8 cellular contexts compared by ENCODE assay signal in genomic region chr12:6532051-6532926, GRCh38. TPM values are rescaled to one million over a fixed set of nuclear protein-coding genes. Genes with fewer than 3 reads are reported as not detected.
DNase-seq lines count a peak whose midpoint lies in the region; ATAC-seq and TF ChIP-seq lines count a peak whose summit lies in the region.

No MANE protein-coding gene starts in this region.

- H3K9ac ChIP-seq in Karpas-422 (ENCODE audit: low read length): peak overlapping the region; percentile 96

- peaks cover 47% of the 10 kb centered on the region for H3K36me3 ChIP-seq in Karpas-422 (ENCODE audit: insufficient read depth, low read length)
- H3K36me3 ChIP-seq in upper lobe of left lung: peaks cover 18 to 59% (median 52%) of the 10 kb centered on the region in 4 donors

- peak overlapping the region; percentile 100 for H3K4me3 Mint-ChIP-seq in activated naive CD8-positive, alpha-beta T cell treated with anti-CD3 and anti-CD28 coated beads, Interleukin-2, amount 10 ng/mL, durations not matched to agents 7 days and 5 days

- TF ChIP-seq POLR2A in upper lobe of left lung (IDR thresholded peaks at IDR 0.05): peak in 1 of 4 donors; percentile 44

- TF ChIP-seq CTCF in GM10248 (IDR thresholded peaks at IDR 0.05; ENCODE audit: control extremely low read depth, extremely low read depth, low read depth, missing control alignments): no peak
- no peak for TF ChIP-seq CTCF in upper lobe of left lung (IDR thresholded peaks at IDR 0.05)

- ATAC-seq in activated naive CD8-positive, alpha-beta T cell treated with anti-CD3 and anti-CD28 coated beads, Interleukin-2, amount 10 ng/mL, durations not matched to agents 7 days and 5 days (ENCODE audit: low read depth): peak; percentile 41
- ATAC-seq in upper lobe of left lung (ENCODE audit: low FRiP score in 2 of 2): no peak
- no peak for ATAC-seq in GM21526 (IDR thresholded peaks at IDR 0.05; ENCODE audit: low FRiP score, unreplicated experiment)

- H3K9me3 ChIP-seq in Karpas-422 (ENCODE audit: low read length) (no peaks in the 10 kb centered on the region), upper lobe of left lung (no peaks in the 10 kb centered on the region)

- TF ChIP-seq EP300 in upper lobe of left lung (IDR thresholded peaks at IDR 0.05): peak in 1 of 4 donors; percentile 48

- H2AFZ ChIP-seq in Karpas-422 (ENCODE audit: low read length): no peak overlapping the region

- DNase-seq in GM10248 (ENCODE audit: extremely low spot score): peak; percentile 81
- DNase-seq in Karpas-422: peak; percentile 95
- DNase-seq in SW 1271 (lab: John Stamatoyannopoulos, UW): peak; percentile 94 to 98
- DNase-seq in activated naive CD8-positive, alpha-beta T cell treated with anti-CD3 and anti-CD28 coated beads, Interleukin-2, amount 10 ng/mL, durations not matched to agents 7 days and 5 days: peak; percentile 72
- peak; percentile 86 for DNase-seq in cardiac septum (ENCODE audit: low spot score)
- DNase-seq in posterior cingulate gyrus: peak in 9 of 10 donors; percentile 47 to 97 (median 81)
- peak in 1 of 2 donors; percentile 84 for DNase-seq in upper lobe of left lung

- H3K4me3 ChIP-seq in Karpas-422 (ENCODE audit: low read length) (peak overlapping the region; percentile 96), upper lobe of left lung (peak overlapping the region in 2 of 4 donors; percentile 97 to 98)

- 18 to 31% methylated on average over 10 to 20 of the region's 20 CpGs for WGBS in upper lobe of left lung, 2 donors

- no peaks in the 10 kb centered on the region for H3K9me3 Mint-ChIP-seq in activated naive CD8-positive, alpha-beta T cell treated with anti-CD3 and anti-CD28 coated beads, Interleukin-2, amount 10 ng/mL, durations not matched to agents 7 days and 5 days

- H3K27me3 Mint-ChIP-seq in activated naive CD8-positive, alpha-beta T cell treated with anti-CD3 and anti-CD28 coated beads, Interleukin-2, amount 10 ng/mL, durations not matched to agents 7 days and 5 days: no peaks in the 10 kb centered on the region

- H3K4me1 Mint-ChIP-seq in activated naive CD8-positive, alpha-beta T cell treated with anti-CD3 and anti-CD28 coated beads, Interleukin-2, amount 10 ng/mL, durations not matched to agents 7 days and 5 days: peaks cover 28% of the 10 kb centered on the region

- H3K79me2 ChIP-seq in Karpas-422 (ENCODE audit: low read length): peaks cover 24% of the 10 kb centered on the region

- H3K36me3 Mint-ChIP-seq in activated naive CD8-positive, alpha-beta T cell treated with anti-CD3 and anti-CD28 coated beads, Interleukin-2, amount 10 ng/mL, durations not matched to agents 7 days and 5 days: peaks cover 64% of the 10 kb centered on the region

- H4K20me1 ChIP-seq in Karpas-422 (ENCODE audit: insufficient read depth, low read depth, low read length): peaks cover 23% of the 10 kb centered on the region

- H3K9me2 ChIP-seq in Karpas-422 (replicated peaks; ENCODE audit: insufficient read depth, low read length): no peaks in the 10 kb centered on the region

- H3K27me3 ChIP-seq in Karpas-422 (ENCODE audit: low read length): no peaks in the 10 kb centered on the region
- no peaks in the 10 kb centered on the region for H3K27me3 ChIP-seq in upper lobe of left lung

- H3K27ac ChIP-seq in Karpas-422 (ENCODE audit: low read length) (peak overlapping the region; percentile 96), upper lobe of left lung (peak overlapping the region; percentile 93 to 99 (median 97))

- peak overlapping the region; percentile 98 for H3K27ac Mint-ChIP-seq in activated naive CD8-positive, alpha-beta T cell treated with anti-CD3 and anti-CD28 coated beads, Interleukin-2, amount 10 ng/mL, durations not matched to agents 7 days and 5 days

- POLR2A ChIA-PET in GM10248 (lab: Yijun Ruan, JAX): interaction anchor here (0.6 to 2.6 kb wide), 4 partner anchors 62 to 335 kb away, joined by 3 to 21 read pairs (median 5); partner anchors contain the start of genes CD27, TPI1 and VAMP1
- POLR2A ChIA-PET in activated naive CD8-positive, alpha-beta T cell treated with anti-CD3 and anti-CD28 coated beads, Interleukin-2, amount 10 ng/mL, durations not matched to agents 7 days and 5 days (lab: Charles Lee): interaction anchor here (0.6 to 2.4 kb wide), 30 partner anchors 9 to 319 kb away, joined by 3 to 23 read pairs (median 4); partner anchors contain the start of genes CDCA3, CHD4, COPS7A and IFFO1

- H3K4me2 ChIP-seq in Karpas-422 (ENCODE audit: low read depth, low read length, poor library complexity, severe bottlenecking): peak overlapping the region; percentile 93

- H3K4me1 ChIP-seq in Karpas-422 (ENCODE audit: low read length) (peaks cover 45% of the 10 kb centered on the region), upper lobe of left lung (peaks cover 35 to 44% (median 39%) of the 10 kb centered on the region in 4 donors)

- intact Hi-C loops in cardiac septum (cut with DNase I) (loop anchor here (5.0 kb wide), 2 partner anchors 60 to 195 kb away; partner anchors contain the start of gene VAMP1), posterior cingulate gyrus (cut with DNase I) (loop anchor here (2.0 kb wide), 1 partner anchor 39 kb away; the partner anchor contains the start of gene MRPL51)

- CTCF ChIA-PET in GM10248 (lab: Yijun Ruan, JAX): interaction anchor here (0.7 to 3.2 kb wide), 9 partner anchors 9 to 221 kb away, joined by 3 to 13 read pairs (median 4); partner anchors contain the start of genes MLF2, NOP2 and TAPBPL

RNA-seq across cellular contexts. Expression of gene GAPDH, which starts 2.0 kb away (rescaled TPM):
- total RNA-seq in Karpas-422 (2014; rRNA removed; shearing (Covaris generic); ENCODE audit: low replicate concordance): 13,828 and 17,952 TPM in 2 replicates
- 1,000 to 10,000 TPM; 4,618 to 4,824 TPM for total RNA-seq in activated naive CD8-positive, alpha-beta T cell treated with anti-CD3 and anti-CD28 coated beads, Interleukin-2, amount 10 ng/mL, durations not matched to agents 7 days and 5 days
- total RNA-seq in cardiac septum (4,827 TPM), upper lobe of left lung (1,000 to 10,000 TPM in 3 of 6 donors, 100 to 1,000 TPM in 3; 442 to 1,402 (median 931) TPM)

RNA-seq across cellular contexts. Expression of gene IFFO1, which starts 23.6 kb away (rescaled TPM):
- total RNA-seq in Karpas-422 (2014; rRNA removed; shearing (Covaris generic); ENCODE audit: low replicate concordance): 8.2 and 14.5 TPM in 2 replicates
- total RNA-seq in activated naive CD8-positive, alpha-beta T cell treated with anti-CD3 and anti-CD28 coated beads, Interleukin-2, amount 10 ng/mL, durations not matched to agents 7 days and 5 days: 10 to 100 TPM; 35.8 to 37.5 TPM
- total RNA-seq in cardiac septum (24.8 TPM), upper lobe of left lung (100 to 1,000 TPM in 1 of 6 donors, 10 to 100 TPM in 5; 13.3 to 108 (median 32.0) TPM)

RNA-seq across cellular contexts. Expression of gene NOP2, which starts 35.8 kb away (rescaled TPM):
- 66.2 and 85.7 TPM in 2 replicates for total RNA-seq in Karpas-422 (2014; rRNA removed; shearing (Covaris generic); ENCODE audit: low replicate concordance)
- 10 to 100 TPM; 76.1 to 78.6 TPM for total RNA-seq in activated naive CD8-positive, alpha-beta T cell treated with anti-CD3 and anti-CD28 coated beads, Interleukin-2, amount 10 ng/mL, durations not matched to agents 7 days and 5 days
- 18.5 TPM for total RNA-seq in cardiac septum
- total RNA-seq in upper lobe of left lung: 10 to 100 TPM; 19.4 to 49.2 (median 36.6) TPM

RNA-seq across cellular contexts. Expression of gene NCAPD2, which starts 38.4 kb away (rescaled TPM):
- total RNA-seq in Karpas-422 (2014; rRNA removed; shearing (Covaris generic); ENCODE audit: low replicate concordance): 103 and 124 TPM in 2 replicates
- total RNA-seq in activated naive CD8-positive, alpha-beta T cell treated with anti-CD3 and anti-CD28 coated beads, Interleukin-2, amount 10 ng/mL, durations not matched to agents 7 days and 5 days: 100 to 1,000 TPM; 147 to 157 TPM
- total RNA-seq in cardiac septum (12.0 TPM), upper lobe of left lung (10 to 100 TPM; 15.4 to 43.0 (median 25.5) TPM)

RNA-seq across cellular contexts. Expression of gene MRPL51, which starts 39.2 kb away (rescaled TPM):
- 171 and 201 TPM in 2 replicates for total RNA-seq in Karpas-422 (2014; rRNA removed; shearing (Covaris generic); ENCODE audit: low replicate concordance)
- total RNA-seq in activated naive CD8-positive, alpha-beta T cell treated with anti-CD3 and anti-CD28 coated beads, Interleukin-2, amount 10 ng/mL, durations not matched to agents 7 days and 5 days: 100 to 1,000 TPM; 169 to 170 TPM
- total RNA-seq in cardiac septum (174 TPM), upper lobe of left lung (100 to 1,000 TPM in 2 of 6 donors, 10 to 100 TPM in 4; 40.1 to 125 (median 67.2) TPM)
